22 cellular contexts compared by ENCODE assay signal in the genomic region with DNA sequence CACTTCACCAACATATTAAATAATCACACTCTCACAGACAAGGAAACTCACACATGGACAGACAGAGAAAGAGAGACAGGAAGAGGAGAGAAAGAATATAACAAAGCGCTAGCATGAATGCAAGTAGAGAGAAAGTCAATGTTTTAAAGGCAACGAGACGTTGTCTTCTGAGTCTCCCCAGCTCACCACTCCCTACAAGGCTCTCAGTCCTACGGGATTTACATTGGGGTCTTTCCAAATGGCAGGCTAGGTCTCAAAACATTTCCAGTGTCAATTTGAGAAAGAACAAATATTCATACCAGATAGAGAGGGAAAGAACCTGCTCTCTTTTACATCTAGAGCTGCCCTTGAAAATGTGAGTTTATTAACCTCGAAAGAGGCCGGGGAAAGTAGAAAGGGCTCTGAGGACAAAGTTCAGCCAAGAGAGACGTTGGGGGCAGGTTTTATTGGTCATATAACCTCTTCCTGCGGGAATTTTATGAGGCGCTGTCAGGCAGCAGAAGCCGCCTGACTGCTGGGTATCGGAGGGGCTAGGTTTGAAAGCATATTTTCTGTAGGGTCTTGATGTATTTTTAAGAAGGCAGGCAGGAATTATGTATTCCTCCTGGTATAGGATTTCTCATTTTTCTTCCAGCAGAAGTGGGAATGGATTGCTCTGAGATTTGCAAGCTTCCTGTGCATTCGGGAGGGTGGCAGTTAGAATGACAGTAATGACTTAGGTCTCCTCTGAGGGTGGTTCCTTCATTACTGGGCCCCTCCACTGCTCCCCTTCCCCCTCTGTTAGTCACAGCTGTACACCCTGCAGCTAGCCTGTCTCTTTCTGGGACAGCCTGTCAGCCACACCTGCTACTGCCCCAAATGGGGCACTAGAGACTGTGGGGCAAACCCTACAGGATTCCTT. TPM values are rescaled to one million over a fixed set of nuclear protein-coding genes. Genes with fewer than 3 reads are reported as not detected.
DNase-seq lines count a peak whose midpoint lies in the region; ATAC-seq, FAIRE-seq and TF ChIP-seq lines count a peak whose summit lies in the region.
"Had no signal": no experiment of that assay in that cellular context is flagged by ENCODE, and none has a peak within 500 bp of the region (broad histone marks: within the 10 kb centered on the region; RNA-seq: fewer than 3 reads in every experiment).

No MANE protein-coding gene starts in this region.

- H3K4me1 ChIP-seq in BLaER1 (peaks cover 18% of the 10 kb centered on the region), hepatocyte (ENCODE audit: insufficient read depth) (peaks cover 26% of the 10 kb centered on the region), pancreas (peaks cover 0 to 31% (median 12%) of the 10 kb centered on the region in 3 donors)
- H3K4me1 ChIP-seq: A549, testis had no signal

- H3K36me3 ChIP-seq in BLaER1, result no peaks in the 10 kb centered on the region
- H3K36me3 ChIP-seq in SK-N-MC (ENCODE audit: insufficient read depth, low read length), result no peaks in the 10 kb centered on the region
- H3K36me3 ChIP-seq in hepatocyte (replicated peaks; ENCODE audit: insufficient read depth, low read depth), result no peaks in the 10 kb centered on the region
- no peaks in the 10 kb centered on the region for H3K36me3 ChIP-seq in pancreas
- no peaks in the 10 kb centered on the region for H3K36me3 ChIP-seq in MG63
- H3K36me3 ChIP-seq: ovary, spleen had no signal

- no peaks in the 10 kb centered on the region for H4K20me1 ChIP-seq in BLaER1
- H4K20me1 ChIP-seq in hepatocyte (ENCODE audit: insufficient read depth, poor library complexity, severe bottlenecking), result no peaks in the 10 kb centered on the region

- TF ChIP-seq CTCF in hepatocyte (IDR thresholded peaks at IDR 0.05; ENCODE audit: poor library complexity) (no peak), pancreas (IDR thresholded peaks at IDR 0.05) (no peak)

- no peak for FAIRE-seq in pancreas (lab: Jason Lieb, UNC)
- FAIRE-seq: A549, colon, endothelial cell of umbilical vein had no signal

- WGBS in hepatocyte (ENCODE audit: low lambda C conversion rate, missing lambda C conversion rate), result 24% methylated on average over 12 of the region's 12 CpGs
- 9 to 22% methylated on average over 12 of the region's 12 CpGs for WGBS in pancreas, 2 donors

- ATAC-seq in pancreas (peak; percentile 67 to 87 (median 82)), GM21825 (IDR thresholded peaks at IDR 0.05; ENCODE audit: unreplicated experiment) (no peak), GM18858 (IDR thresholded peaks at IDR 0.05; ENCODE audit: unreplicated experiment) (no peak), GM18870 (IDR thresholded peaks at IDR 0.05; ENCODE audit: unreplicated experiment) (no peak)
- ATAC-seq: A549, T-cell had no signal

- no peaks in the 10 kb centered on the region for H3K9me2 ChIP-seq in hepatocyte (replicated peaks; ENCODE audit: insufficient read depth)

- H3K4me2 ChIP-seq in BLaER1 (peak overlapping the region; percentile 38), hepatocyte (peak overlapping the region; percentile 54)
- H3K4me2 ChIP-seq: A549 had no signal

- peak overlapping the region; percentile 1 for H2AFZ ChIP-seq in hepatocyte

- H3K9me3 ChIP-seq in BLaER1, result no peaks in the 10 kb centered on the region
- no peaks in the 10 kb centered on the region for H3K9me3 ChIP-seq in SK-N-MC (ENCODE audit: low read depth, low read length)
- H3K9me3 ChIP-seq in hepatocyte (ENCODE audit: low read depth), result no peaks in the 10 kb centered on the region
- no peaks in the 10 kb centered on the region for H3K9me3 ChIP-seq in pancreas
- H3K9me3 ChIP-seq in MG63, result no peaks in the 10 kb centered on the region
- H3K9me3 ChIP-seq: A549, ovary, spleen, testis had no signal

- intact Hi-C loops in pancreas (cut with DNase I), result no loop called here

- H3K27me3 ChIP-seq in BLaER1 (no peaks in the 10 kb centered on the region), hepatocyte (no peaks in the 10 kb centered on the region), pancreas (no peaks in the 10 kb centered on the region), MG63 (no peaks in the 10 kb centered on the region)
- H3K27me3 ChIP-seq: ovary, testis had no signal

- DNase-seq in SK-N-MC (ENCODE audit: low read depth, low spot score), result peak; percentile 10
- DNase-seq in hepatocyte (ENCODE audit: low spot score), result peak; percentile 72
- DNase-seq in pancreas, result peak in 2 of 6 donors; percentile 39 to 63
- DNase-seq in MG63, result no peak
- DNase-seq: activated CD4-positive, alpha-beta T cell treated with anti-CD3 and anti-CD28 coated beads, Interleukin-2, amount 50 U/mL, for 4 hours; activated naive CD4-positive, alpha-beta T cell treated with anti-CD3 and anti-CD28 coated beads, Interleukin-2, amount 10 ng/mL, durations not matched to agents 7 days and 5 days; activated T-cell treated with anti-CD3 and anti-CD28 coated beads for 4 hours; MM.1S; NCI-H187 treated with DMSO at 0.1 percent for 48 hours; spleen; T-cell; testis had no signal

- H3K9ac ChIP-seq in BLaER1, result no peak overlapping the region
- H3K9ac ChIP-seq in SK-N-MC (ENCODE audit: insufficient read length), result peak overlapping the region; percentile 32

- H3K4me3 ChIP-seq in BLaER1 (no peak overlapping the region), SK-N-MC (peak overlapping the region; percentile 56), hepatocyte (no peak overlapping the region), pancreas (no peak overlapping the region), MG63 (no peak overlapping the region)
- H3K4me3 ChIP-seq: A549, ovary, spleen, testis had no signal

- H3K27ac ChIP-seq in BLaER1, result no peak overlapping the region
- peak overlapping the region; percentile 72 for H3K27ac ChIP-seq in SK-N-MC
- H3K27ac ChIP-seq in hepatocyte, result peak overlapping the region; percentile 82
- H3K27ac ChIP-seq in pancreas, result peak overlapping the region; percentile 28 to 74 (median 49)
- H3K27ac ChIP-seq: A549, C4-2B, ovary, RWPE1, testis had no signal

- no peaks in the 10 kb centered on the region for H3K79me2 ChIP-seq in hepatocyte

RNA-seq across cellular contexts. Expression of a gene that starts 34.4 kb away (rescaled TPM):
- total RNA-seq in hepatocyte, result 18.3 and 21.8 TPM in 2 replicates
- polyA plus RNA-seq in hepatocyte, result 8.5 and 9.3 TPM in 2 replicates
- total RNA-seq in pancreas, result 10 to 100 TPM in 1 of 6 donors, 1 to 10 TPM in 5; 6.8 to 12.2 (median 7.7) TPM
- 1 to 10 TPM; 4.4 to 5.2 TPM for polyA plus RNA-seq in pancreas
- total RNA-seq in MG63 (2014; rRNA removed; shearing (Covaris generic); ENCODE audit: low replicate concordance), result 2.9 and 3.4 TPM in 2 replicates

Comparison
In these comparisons a context has a peak if more than half of its experiments do, and no peak if none do; other contexts are left out.
1. ATAC-seq: peak in pancreas (4 of 4); none in GM21825 (single experiment), GM18858 (single experiment) and GM18870 (single experiment).